15 cellular contexts compared by ENCODE assay signal in genomic region chr16:50635505-50636392, GRCh38. TPM values are rescaled to one million over a fixed set of nuclear protein-coding genes. Genes with fewer than 3 reads are reported as not detected.
DNase-seq lines count a peak whose midpoint lies in the region; ATAC-seq and TF ChIP-seq lines count a peak whose summit lies in the region.
"Had no signal": no experiment of that assay in that cellular context is flagged by ENCODE, and none has a peak within 500 bp of the region (broad histone marks: within the 10 kb centered on the region; RNA-seq: fewer than 3 reads in every experiment).

No MANE protein-coding gene starts in this region.

- H3K36me3 Mint-ChIP-seq in activated CD4-positive, alpha-beta T cell treated with anti-CD3 and anti-CD28 coated beads, Interleukin-2, amount 10 ng/mL, durations not matched to agents 7 days and 5 days (ENCODE audit: low read depth): no peaks in the 10 kb centered on the region
- no peaks in the 10 kb centered on the region for H3K36me3 Mint-ChIP-seq in activated T-cell treated with anti-CD3 and anti-CD28 coated beads, Interleukin-2, amount 50 U/mL, for 24 hours (ENCODE audit: low read depth)

- no peaks in the 10 kb centered on the region for H3K9me3 Mint-ChIP-seq in activated CD4-positive, alpha-beta T cell treated with anti-CD3 and anti-CD28 coated beads, Interleukin-2, amount 10 ng/mL, durations not matched to agents 7 days and 5 days
- H3K9me3 Mint-ChIP-seq in activated T-cell treated with anti-CD3 and anti-CD28 coated beads, Interleukin-2, amount 50 U/mL, for 24 hours: no peaks in the 10 kb centered on the region

- peaks cover 5% of the 10 kb centered on the region for H3K4me1 Mint-ChIP-seq in activated CD4-positive, alpha-beta T cell treated with anti-CD3 and anti-CD28 coated beads, Interleukin-2, amount 10 ng/mL, durations not matched to agents 7 days and 5 days
- H3K4me1 Mint-ChIP-seq in activated T-cell treated with anti-CD3 and anti-CD28 coated beads, Interleukin-2, amount 50 U/mL, for 24 hours (ENCODE audit: low read depth): peaks cover 4% of the 10 kb centered on the region

- intact Hi-C loops in lower leg skin (cut with DNase I; ENCODE audit: low total_unique reads): no loop called here

- no peak overlapping the region for H3K9ac ChIP-seq in Karpas-422 (ENCODE audit: low read length)

- TF ChIP-seq EP300 in gastroesophageal sphincter (IDR thresholded peaks at IDR 0.05): no peak

- no peak for ATAC-seq in gastroesophageal sphincter
- ATAC-seq: left colon, Right ventricle myocardium inferior had no signal

- peak; percentile 26 for DNase-seq in activated CD4-positive, alpha-beta T cell treated with anti-CD3 and anti-CD28 coated beads, Interleukin-2, amount 10 ng/mL, durations not matched to agents 7 days and 5 days
- DNase-seq in activated CD4-positive, alpha-beta T cell treated with anti-CD3 and anti-CD28 coated beads for 1 hour: no peak
- DNase-seq in Karpas-422 (peak; percentile 74), lower leg skin (ENCODE audit: low spot score in 2 of 2) (no peak), NCI-H748 treated with DMSO at 0.1 percent for 48 hours (lab: John Stamatoyannopoulos, UW) (no peak)
- DNase-seq in activated T-cell treated with anti-CD3 and anti-CD28 coated beads, Interleukin-2, amount 50 U/mL, for 24 hours: peak; percentile 52
- DNase-seq in stimulated activated CD4-positive, alpha-beta T cell treated with anti-CD3 and anti-CD28 coated beads, Interleukin-4, amount 100 ng/mL, for 1 hour: peak; percentile 15
- DNase-seq: aorta, foreskin melanocyte, IMR-90, left colon, nucleus accumbens had no signal

- TF ChIP-seq POLR2A in gastroesophageal sphincter (IDR thresholded peaks at IDR 0.05) (no peak), lower leg skin (IDR thresholded peaks at IDR 0.05) (no peak)

- no peaks in the 10 kb centered on the region for H3K36me3 ChIP-seq in Karpas-422 (ENCODE audit: insufficient read depth, low read length)
- peaks cover 0 to 84% of the 10 kb centered on the region in 2 donors for H3K36me3 ChIP-seq in gastroesophageal sphincter

- no peaks in the 10 kb centered on the region for H3K27me3 Mint-ChIP-seq in activated CD4-positive, alpha-beta T cell treated with anti-CD3 and anti-CD28 coated beads, Interleukin-2, amount 10 ng/mL, durations not matched to agents 7 days and 5 days
- H3K27me3 Mint-ChIP-seq in activated T-cell treated with anti-CD3 and anti-CD28 coated beads, Interleukin-2, amount 50 U/mL, for 24 hours: no peaks in the 10 kb centered on the region

- H3K4me3 ChIP-seq in Karpas-422 (ENCODE audit: low read length): no peak overlapping the region
- no peak overlapping the region for H3K4me3 ChIP-seq in gastroesophageal sphincter
- no peak overlapping the region for H3K4me3 ChIP-seq in lower leg skin (ENCODE audit: low read depth, poor library complexity, severe bottlenecking)
- H3K4me3 ChIP-seq: thoracic aorta had no signal

- H3K27me3 ChIP-seq in Karpas-422 (ENCODE audit: low read length) (no peaks in the 10 kb centered on the region; the same call in 1 of the 2 replicates), gastroesophageal sphincter (no peaks in the 10 kb centered on the region)

- H3K79me2 ChIP-seq in Karpas-422 (ENCODE audit: low read length): no peaks in the 10 kb centered on the region

- POLR2A ChIA-PET in activated CD4-positive, alpha-beta T cell treated with anti-CD3 and anti-CD28 coated beads, Interleukin-2, amount 10 ng/mL, durations not matched to agents 7 days and 5 days (lab: Charles Lee): no interaction called here

- no peak overlapping the region for H3K27ac Mint-ChIP-seq in activated CD4-positive, alpha-beta T cell treated with anti-CD3 and anti-CD28 coated beads, Interleukin-2, amount 10 ng/mL, durations not matched to agents 7 days and 5 days
- peak overlapping the region; percentile 34 for H3K27ac Mint-ChIP-seq in activated T-cell treated with anti-CD3 and anti-CD28 coated beads, Interleukin-2, amount 50 U/mL, for 24 hours

- TF ChIP-seq CTCF in gastroesophageal sphincter (IDR thresholded peaks at IDR 0.05) (no peak), lower leg skin (IDR thresholded peaks at IDR 0.05) (no peak)

- H3K4me1 ChIP-seq in Karpas-422 (ENCODE audit: low read length) (no peaks in the 10 kb centered on the region), gastroesophageal sphincter (no peaks in the 10 kb centered on the region)

- no peak overlapping the region for H3K27ac ChIP-seq in Karpas-422 (ENCODE audit: low read length)
- no peak overlapping the region for H3K27ac ChIP-seq in gastroesophageal sphincter
- H3K27ac ChIP-seq: thoracic aorta had no signal

- CTCF ChIA-PET in activated CD4-positive, alpha-beta T cell treated with anti-CD3 and anti-CD28 coated beads, Interleukin-2, amount 10 ng/mL, durations not matched to agents 7 days and 5 days (lab: Charles Lee): interaction anchor here (0.6 to 2.7 kb wide), 9 partner anchors 9 to 171 kb away, joined by 3 to 10 read pairs (median 4); no protein-coding TSS in a partner anchor

- no peaks in the 10 kb centered on the region for H4K20me1 ChIP-seq in Karpas-422 (ENCODE audit: insufficient read depth, low read depth, low read length)

- H3K9me3 ChIP-seq in Karpas-422 (ENCODE audit: low read length) (no peaks in the 10 kb centered on the region), gastroesophageal sphincter (no peaks in the 10 kb centered on the region)
- H3K9me3 ChIP-seq: thoracic aorta had no signal

- no peaks in the 10 kb centered on the region for H3K9me2 ChIP-seq in Karpas-422 (replicated peaks; ENCODE audit: insufficient read depth, low read length)

- peak overlapping the region; percentile 75; the same call in 1 of the 2 replicates for H2AFZ ChIP-seq in Karpas-422 (ENCODE audit: low read length)

- WGBS in gastroesophageal sphincter (ENCODE audit: low coverage in 1 of 2), 2 donors: 58 to 61% methylated on average over 5 to 13 of the region's 17 CpGs
- WGBS in lower leg skin, 2 donors: 65 to 70% methylated on average over 17 of the region's 17 CpGs

- no peak overlapping the region for H3K4me3 Mint-ChIP-seq in activated CD4-positive, alpha-beta T cell treated with anti-CD3 and anti-CD28 coated beads, Interleukin-2, amount 10 ng/mL, durations not matched to agents 7 days and 5 days
- no peak overlapping the region for H3K4me3 Mint-ChIP-seq in activated T-cell treated with anti-CD3 and anti-CD28 coated beads, Interleukin-2, amount 50 U/mL, for 24 hours

- no peak overlapping the region for H3K4me2 ChIP-seq in Karpas-422 (ENCODE audit: low read depth, low read length, poor library complexity, severe bottlenecking)

RNA-seq across cellular contexts. Expression of gene SNX20, which starts 45.4 kb away (rescaled TPM):
- total RNA-seq in activated CD4-positive, alpha-beta T cell treated with anti-CD3 and anti-CD28 coated beads, Interleukin-2, amount 10 ng/mL, durations not matched to agents 7 days and 5 days: 10 to 100 TPM; 83.9 to 98.5 TPM
- 10.2 and 15.4 TPM in 2 replicates for total RNA-seq in Karpas-422 (2014; rRNA removed; shearing (Covaris generic); ENCODE audit: low replicate concordance)
- total RNA-seq in gastroesophageal sphincter (1 to 10 TPM in 3 of 4 donors, under 1 TPM in 1; 0.84 to 1.8 (median 1.0) TPM), lower leg skin (1 to 10 TPM in 2 of 4 donors, under 1 TPM in 2; 0.57 to 1.5 (median 1.0) TPM)
- total RNA-seq: IMR-90 had no signal

RNA-seq across cellular contexts. Expression of gene NOD2, which starts 57.7 kb away (rescaled TPM):
- 1 to 10 TPM; 3.3 to 3.8 TPM for total RNA-seq in activated CD4-positive, alpha-beta T cell treated with anti-CD3 and anti-CD28 coated beads, Interleukin-2, amount 10 ng/mL, durations not matched to agents 7 days and 5 days
- total RNA-seq in Karpas-422 (2014; rRNA removed; shearing (Covaris generic); ENCODE audit: low replicate concordance): not detected in 2 replicates
- 1 to 10 TPM in 3 of 4 donors, under 1 TPM in 1; 0.82 to 5.9 (median 3.5) TPM for total RNA-seq in gastroesophageal sphincter
- total RNA-seq in lower leg skin: 10 to 100 TPM; 31.0 to 44.4 (median 35.4) TPM
- total RNA-seq: IMR-90 had no signal

Comparison
In these comparisons a context has a peak if more than half of its experiments do, and no peak if none do; other contexts are left out.
1. DNase-seq: peak in activated CD4-positive, alpha-beta T cell treated with anti-CD3 and anti-CD28 coated beads, Interleukin-2, amount 10 ng/mL, durations not matched to agents 7 days and 5 days (single experiment), Karpas-422 (single experiment), activated T-cell treated with anti-CD3 and anti-CD28 coated beads, Interleukin-2, amount 50 U/mL, for 24 hours (single experiment) and stimulated activated CD4-positive, alpha-beta T cell treated with anti-CD3 and anti-CD28 coated beads, Interleukin-4, amount 100 ng/mL, for 1 hour (single experiment); none in activated CD4-positive, alpha-beta T cell treated with anti-CD3 and anti-CD28 coated beads for 1 hour (single experiment), lower leg skin (0 of 2) and NCI-H748 treated with DMSO at 0.1 percent for 48 hours (single experiment).
2. RNA of gene NOD2, which starts 57.7 kb away (total RNA-seq): 31.0 to 44.4 TPM in lower leg skin; 0.82 to 5.9 TPM in gastroesophageal sphincter, 3.3 to 3.8 TPM in activated CD4-positive, alpha-beta T cell treated with anti-CD3 and anti-CD28 coated beads, Interleukin-2, amount 10 ng/mL, durations not matched to agents 7 days and 5 days and not detected in Karpas-422; every median in the first group is over 4 times any median in the second.